In genomic region chr4:87007345-87008181, GRCh38 we compare ENCODE assay signal across 8 cellular contexts.
DNase-seq lines count a peak whose midpoint lies in the region; ATAC-seq and TF ChIP-seq lines count a peak whose summit lies in the region.

No MANE protein-coding gene starts in this region.

- no peaks in the 10 kb centered on the region for H3K36me3 ChIP-seq in GM06990 (ENCODE audit: control insufficient read depth, insufficient read depth, low read length)
- H3K36me3 ChIP-seq in WERI-Rb-1, result no peaks in the 10 kb centered on the region; the same call in 1 of the 2 replicates
- H3K36me3 ChIP-seq in colonic mucosa, result no peaks in the 10 kb centered on the region
- H3K36me3 ChIP-seq in liver (ENCODE audit: control insufficient read depth in 4 of 4, insufficient read depth in 3 of 4, low read depth in 1 of 4, low read length in 3 of 4), result no peaks in the 10 kb centered on the region

- intact Hi-C loops in colonic mucosa (cut with DNase I), result loop anchor here (10.0 kb wide), 2 partner anchors 57 to 87 kb away; no protein-coding TSS in a partner anchor

- H3K9ac ChIP-seq in colonic mucosa (ENCODE audit: low read depth in 2 of 2, low read length in 2 of 2), result peak overlapping the region; percentile 88 to 92
- H3K9ac ChIP-seq in liver (ENCODE audit: low read depth in 1 of 2, low read length in 2 of 2), result peak overlapping the region; percentile 79 to 92

- H3K4me3 ChIP-seq in GM06990 (replicated peaks; ENCODE audit: low read depth, low read length), result peak overlapping the region; percentile 94
- peak overlapping the region; percentile 99 for H3K4me3 ChIP-seq in WERI-Rb-1 (ENCODE audit: low read depth, low read length)
- H3K4me3 ChIP-seq in colonic mucosa, result peak overlapping the region; percentile 58
- peak overlapping the region; percentile 82 to 89 (median 87) for H3K4me3 ChIP-seq in liver (ENCODE audit: low read depth in 1 of 3, low read length in 3 of 3)

- peak; percentile 23 for DNase-seq in GM06990 (ENCODE audit: extremely low read depth, insufficient read length)
- peak; percentile 40 for DNase-seq in NCI-H1694 (lab: John Stamatoyannopoulos, UW)
- peak; percentile 52 for DNase-seq in WERI-Rb-1
- DNase-seq in colonic mucosa, result peak; percentile 79
- peak; percentile 34 to 37 for DNase-seq in stimulated activated CD4-positive, alpha-beta T cell treated with anti-CD3 and anti-CD28 coated beads, Interleukin-4, amount 100 ng/mL, for 48 hours (ENCODE audit: low read depth in 2 of 2)

- peaks cover 9% of the 10 kb centered on the region for H3K4me1 ChIP-seq in colonic mucosa
- peaks cover 6 to 57% (median 41%) of the 10 kb centered on the region in 4 donors for H3K4me1 ChIP-seq in liver (ENCODE audit: control insufficient read depth in 4 of 4, insufficient read depth in 4 of 4, low read length in 3 of 4)

- peak; percentile 37 to 50 for TF ChIP-seq RAD21 in liver (IDR thresholded peaks at IDR 0.05)

- no peaks in the 10 kb centered on the region for H3K27me3 ChIP-seq in GM06990 (replicated peaks; ENCODE audit: control insufficient read depth, insufficient read depth, low read length)
- H3K27me3 ChIP-seq in WERI-Rb-1 (ENCODE audit: insufficient read depth, low read depth, severe bottlenecking), result no peaks in the 10 kb centered on the region
- no peaks in the 10 kb centered on the region for H3K27me3 ChIP-seq in colonic mucosa
- no peaks in the 10 kb centered on the region for H3K27me3 ChIP-seq in liver (ENCODE audit: control insufficient read depth in 4 of 4, insufficient read depth in 4 of 4, low read length in 3 of 4)

- H3K27ac ChIP-seq in WERI-Rb-1 (peak overlapping the region; percentile 99), colonic mucosa (peak overlapping the region; percentile 98), liver (ENCODE audit: low read depth in 1 of 2, low read length in 2 of 2) (peak overlapping the region; percentile 95 to 98)

- TF ChIP-seq CTCF in GM06990 (IDR thresholded peaks at IDR 0.05; ENCODE audit: insufficient read depth, low read length, poor library complexity, severe bottlenecking) (no peak), WERI-Rb-1 (IDR thresholded peaks at IDR 0.05; ENCODE audit: low read depth, low read length) (no peak), colonic mucosa (IDR thresholded peaks at IDR 0.05) (no peak), liver (IDR thresholded peaks at IDR 0.05; ENCODE audit: low read depth, low read length, missing input control) (no peak)

- ATAC-seq in HG02970 (IDR thresholded peaks at IDR 0.05; ENCODE audit: low FRiP score, unreplicated experiment), result no peak
- ATAC-seq in HG03139 (IDR thresholded peaks at IDR 0.05; ENCODE audit: unreplicated experiment), result no peak

- H3K9me3 ChIP-seq in WERI-Rb-1 (ENCODE audit: severe bottlenecking) (no peaks in the 10 kb centered on the region), colonic mucosa (no peaks in the 10 kb centered on the region), liver (ENCODE audit: control insufficient read depth in 4 of 4, low read length in 3 of 4) (no peaks in the 10 kb centered on the region)

- WGBS in liver, result under 1% methylated on average over 33 of the region's 33 CpGs

TF ChIP-seq in liver, 16 proteins besides CTCF, POLR2A, EP300 and RAD21:
- no peak for TF ChIP-seq ATF3 (IDR thresholded peaks at IDR 0.05)
- peak; percentile 49 to 71 for TF ChIP-seq RXRA (IDR thresholded peaks at IDR 0.05)

Comparison
In these comparisons a context has a peak if more than half of its experiments do, and no peak if none do; other contexts are left out.
1. DNase-seq: peak in every context shown above with its lines; median percentile 79 in colonic mucosa; 52 in WERI-Rb-1; 40 in NCI-H1694; 36 in stimulated activated CD4-positive, alpha-beta T cell treated with anti-CD3 and anti-CD28 coated beads, Interleukin-4, amount 100 ng/mL, for 48 hours; 23 in GM06990.